9 cellular contexts compared by ENCODE assay signal in genomic region chr11:898160-898517, GRCh38. TPM values are rescaled to one million over a fixed set of nuclear protein-coding genes. Genes with fewer than 3 reads are reported as not detected.
A peak's percentile ranks its signal among the peaks of the same experiment; 100 is the strongest.
DNase-seq lines count a peak whose midpoint lies in the region; ATAC-seq and TF ChIP-seq lines count a peak whose summit lies in the region.
"Had no signal": no experiment of that assay in that cellular context is flagged by ENCODE, and none has a peak within 500 bp of the region (broad histone marks: within the 10 kb centered on the region; RNA-seq: fewer than 3 reads in every experiment).

No MANE protein-coding gene starts in this region.

- H3K4me1 ChIP-seq in body of pancreas = no peaks in the 10 kb centered on the region

- H3K27ac ChIP-seq in body of pancreas = no peak overlapping the region

- H3K4me1 Mint-ChIP-seq in activated CD4-positive, alpha-beta memory T cell treated with anti-CD3 and anti-CD28 coated beads for 36 hours (ENCODE audit: low read depth) = no peaks in the 10 kb centered on the region

- no peaks in the 10 kb centered on the region for H3K9me3 ChIP-seq in body of pancreas

- peak; percentile 45 for DNase-seq in ELR (ENCODE audit: low read depth)
- no peak for DNase-seq in body of pancreas
- peak; percentile 23 for DNase-seq in midbrain (lab: John Stamatoyannopoulos, UW)
- no peak for DNase-seq in T-helper 2 cell
- DNase-seq in NOMO-1 (lab: John Stamatoyannopoulos, UW; ENCODE audit: unreplicated experiment in 2 of 2) = no peak
- no peak for DNase-seq in activated CD8-positive, alpha-beta memory T cell treated with anti-CD3 and anti-CD28 coated beads for 24 hours
- DNase-seq in activated CD4-positive, alpha-beta memory T cell treated with anti-CD3 and anti-CD28 coated beads for 36 hours = no peak
- DNase-seq: effector CD4-positive, alpha-beta T cell had no signal

- no peak overlapping the region for H3K4me3 Mint-ChIP-seq in activated CD4-positive, alpha-beta memory T cell treated with anti-CD3 and anti-CD28 coated beads for 36 hours

- WGBS in body of pancreas, 2 donors = 64% methylated on average over 10 of the region's 10 CpGs; no CpG with 5 or more reads in 1 of the 2 donors

- POLR2A ChIA-PET in activated CD4-positive, alpha-beta memory T cell treated with anti-CD3 and anti-CD28 coated beads for 36 hours (lab: Charles Lee) = no interaction called here

- CTCF ChIA-PET in activated CD4-positive, alpha-beta memory T cell treated with anti-CD3 and anti-CD28 coated beads for 36 hours (lab: Charles Lee) = no interaction called here

- peaks cover 22% of the 10 kb centered on the region for H3K36me3 Mint-ChIP-seq in activated CD4-positive, alpha-beta memory T cell treated with anti-CD3 and anti-CD28 coated beads for 36 hours

- ATAC-seq in body of pancreas = peak; percentile 28

- peaks cover 13 to 37% of the 10 kb centered on the region in 2 donors for H3K36me3 ChIP-seq in body of pancreas (replicated peaks in 1 of 2; ENCODE audit: insufficient read depth in 1 of 2, low read depth in 2 of 2)

- no peak overlapping the region for H3K27ac Mint-ChIP-seq in activated CD4-positive, alpha-beta memory T cell treated with anti-CD3 and anti-CD28 coated beads for 36 hours

- H3K27me3 Mint-ChIP-seq in activated CD4-positive, alpha-beta memory T cell treated with anti-CD3 and anti-CD28 coated beads for 36 hours = no peaks in the 10 kb centered on the region

- no peak for TF ChIP-seq POLR2A in body of pancreas (IDR thresholded peaks at IDR 0.05)

- intact Hi-C loops in body of pancreas (cut with DNase I) = no loop called here
- intact Hi-C loops in activated CD4-positive, alpha-beta memory T cell treated with anti-CD3 and anti-CD28 coated beads for 36 hours (cut with micrococcal nuclease) = no loop called here

- no peak overlapping the region for H3K4me3 ChIP-seq in body of pancreas

- H3K9me3 Mint-ChIP-seq in activated CD4-positive, alpha-beta memory T cell treated with anti-CD3 and anti-CD28 coated beads for 36 hours = no peaks in the 10 kb centered on the region

- H3K27me3 ChIP-seq in body of pancreas = no peaks in the 10 kb centered on the region

- TF ChIP-seq CTCF in LNCAP (IDR thresholded peaks at IDR 0.05) = peak; percentile 30; the same call in 1 of the 2 replicates
- peak in 2 of 7 experiments; percentile 8 to 21 for TF ChIP-seq CTCF in body of pancreas (IDR thresholded peaks at IDR 0.05)

RNA-seq across cellular contexts. Expression of gene CHID1, which starts 12.5 kb away (rescaled TPM):
- 10 to 100 TPM; 39.4 to 81.4 TPM for total RNA-seq in body of pancreas
- 10 to 100 TPM; 61.5 to 61.6 TPM for total RNA-seq in activated CD4-positive, alpha-beta memory T cell treated with anti-CD3 and anti-CD28 coated beads for 36 hours

RNA-seq across cellular contexts. Expression of gene AP2A2, which starts 27.5 kb away (rescaled TPM):
- total RNA-seq in body of pancreas = 10 to 100 TPM; 40.7 to 77.8 TPM
- total RNA-seq in activated CD4-positive, alpha-beta memory T cell treated with anti-CD3 and anti-CD28 coated beads for 36 hours = 10 to 100 TPM; 42.8 to 44.1 TPM

RNA-seq across cellular contexts. Expression of gene TSPAN4, which starts 55.5 kb away (rescaled TPM):
- total RNA-seq in body of pancreas = 10 to 100 TPM; 44.9 to 87.7 TPM
- total RNA-seq in activated CD4-positive, alpha-beta memory T cell treated with anti-CD3 and anti-CD28 coated beads for 36 hours = 1 to 10 TPM; 5.2 to 5.3 TPM

RNA-seq across cellular contexts. Expression of gene POLR2L, which starts 55.8 kb away (rescaled TPM):
- 10 to 100 TPM; 33.5 to 83.4 TPM for total RNA-seq in body of pancreas
- total RNA-seq in activated CD4-positive, alpha-beta memory T cell treated with anti-CD3 and anti-CD28 coated beads for 36 hours = 10 to 100 TPM; 70.4 to 74.0 TPM

Comparison
In these comparisons a context has a peak if more than half of its experiments do, and no peak if none do; other contexts are left out.
1. DNase-seq: peak in ELR (single experiment) and midbrain (single experiment); none in body of pancreas (0 of 4), T-helper 2 cell (0 of 5), NOMO-1 (0 of 2), activated CD8-positive, alpha-beta memory T cell treated with anti-CD3 and anti-CD28 coated beads for 24 hours (single experiment) and activated CD4-positive, alpha-beta memory T cell treated with anti-CD3 and anti-CD28 coated beads for 36 hours (single experiment).
2. RNA of gene TSPAN4, which starts 55.5 kb away (total RNA-seq): 44.9 to 87.7 TPM in body of pancreas; 5.2 to 5.3 TPM in activated CD4-positive, alpha-beta memory T cell treated with anti-CD3 and anti-CD28 coated beads for 36 hours; every median in the first group is over 4 times any median in the second.